In the genomic region with DNA sequence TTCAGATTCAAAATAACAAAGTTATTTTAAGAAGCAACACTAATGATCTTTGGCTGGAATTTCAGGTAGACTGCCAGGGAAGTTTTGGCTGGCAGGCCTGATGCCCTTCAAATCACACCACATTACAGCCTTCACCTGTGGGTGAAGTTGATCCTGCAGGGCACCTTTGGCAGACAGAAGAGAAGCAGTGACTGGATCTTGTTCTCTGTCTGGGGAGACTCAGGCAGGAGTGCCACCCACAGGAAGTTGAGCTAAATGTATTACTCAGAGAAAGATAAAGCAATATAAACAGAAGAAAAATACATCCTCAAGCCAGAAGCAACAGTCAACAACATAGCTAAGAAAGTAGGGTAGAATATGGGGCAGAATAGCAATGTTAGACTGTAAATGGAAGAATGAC, we compare ENCODE assay signal across 10 cellular contexts.
DNase-seq lines count a peak whose midpoint lies in the region; TF ChIP-seq lines count a peak whose summit lies in the region.
"Had no signal": no experiment of that assay in that cellular context is flagged by ENCODE, and none has a peak within 500 bp of the region (broad histone marks: within the 10 kb centered on the region; RNA-seq: fewer than 3 reads in every experiment).

No MANE protein-coding gene starts in this region.

- peak; percentile 58 for DNase-seq in GM03348 (ENCODE audit: low spot score)
- peak; percentile 29 for DNase-seq in MM.1S
- no peak for DNase-seq in astrocyte of the cerebellum (ENCODE audit: low read depth)
- peak; percentile 53 for DNase-seq in kidney glomerular epithelial cell (lab: John Stamatoyannopoulos, UW)
- DNase-seq in stimulated activated CD4-positive, alpha-beta T cell treated with anti-CD3 and anti-CD28 coated beads, Interleukin-4, amount 100 ng/mL, for 1 hour, result no peak
- DNase-seq in middle frontal gyrus (ENCODE audit: extremely low spot score, low spot score), result no peak
- DNase-seq in cortex of kidney (lab: John Stamatoyannopoulos, UW), result no peak
- DNase-seq in islet precursor cell, result no peak
- DNase-seq: activated CD4-positive, alpha-beta T cell treated with anti-CD3 and anti-CD28 coated beads for 48 hours had no signal

- no peak overlapping the region for H3K27ac ChIP-seq in MM.1S (ENCODE audit: low read length)
- H3K27ac ChIP-seq: thoracic aorta had no signal

- no peaks in the 10 kb centered on the region for H3K79me2 ChIP-seq in MM.1S (ENCODE audit: low read length)

- H3K9me2 ChIP-seq in MM.1S (replicated peaks; ENCODE audit: insufficient read depth, low read length), result no peaks in the 10 kb centered on the region

- no peaks in the 10 kb centered on the region for H3K4me1 ChIP-seq in MM.1S (ENCODE audit: low read length)

- H3K9me3 ChIP-seq in MM.1S (replicated peaks; ENCODE audit: insufficient read depth, low read length), result no peaks in the 10 kb centered on the region
- H3K9me3 ChIP-seq: thoracic aorta had no signal

- no peaks in the 10 kb centered on the region for H3K36me3 ChIP-seq in MM.1S (replicated peaks; ENCODE audit: insufficient read depth, low read length)
- H3K36me3 ChIP-seq: thoracic aorta had no signal

- no peak overlapping the region for H3K4me3 ChIP-seq in MM.1S (ENCODE audit: low read length)
- no peak overlapping the region for H3K4me3 ChIP-seq in astrocyte of the cerebellum (ENCODE audit: low read depth, low read length)
- H3K4me3 ChIP-seq: thoracic aorta had no signal

- H3K27me3 ChIP-seq in MM.1S (replicated peaks; ENCODE audit: insufficient read depth, low read length), result no peaks in the 10 kb centered on the region

- no peak overlapping the region for H3K4me2 ChIP-seq in MM.1S (ENCODE audit: low read depth, low read length)

- H3F3A ChIP-seq in MM.1S (ENCODE audit: insufficient read depth, low read length), result no peaks in the 10 kb centered on the region

- H3K9ac ChIP-seq in MM.1S (ENCODE audit: low read length), result no peak overlapping the region

- TF ChIP-seq CTCF in MM.1S (IDR thresholded peaks at IDR 0.05; ENCODE audit: low read length) (peak; percentile 16), astrocyte of the cerebellum (IDR thresholded peaks at IDR 0.05; ENCODE audit: low read depth, low read length, missing control alignments) (peak; percentile 52)

- H4K20me1 ChIP-seq in MM.1S (ENCODE audit: insufficient read depth, low read length), result no peaks in the 10 kb centered on the region

- no peak overlapping the region for H2AFZ ChIP-seq in MM.1S (ENCODE audit: low read length)

- in situ Hi-C loops in astrocyte of the cerebellum (cut with HindIII; ENCODE audit: low sequenced_read_pairs), result no loop called here

Comparison
In these comparisons a context has a peak if more than half of its experiments do, and no peak if none do; other contexts are left out.
1. DNase-seq: peak in GM03348 (single experiment), MM.1S (single experiment) and kidney glomerular epithelial cell (single experiment); none in astrocyte of the cerebellum (single experiment), stimulated activated CD4-positive, alpha-beta T cell treated with anti-CD3 and anti-CD28 coated beads, Interleukin-4, amount 100 ng/mL, for 1 hour (single experiment), middle frontal gyrus (single experiment), cortex of kidney (single experiment) and islet precursor cell (single experiment).